In genomic region chr14:105049753-105050550, GRCh38 we compare ENCODE assay signal across 18 cellular contexts. TPM values are rescaled to one million over a fixed set of nuclear protein-coding genes. Genes with fewer than 3 reads are reported as not detected.
A peak's percentile ranks its signal among the peaks of the same experiment; 100 is the strongest.
DNase-seq lines count a peak whose midpoint lies in the region; ATAC-seq, FAIRE-seq and TF ChIP-seq lines count a peak whose summit lies in the region.
"Had no signal": no experiment of that assay in that cellular context is flagged by ENCODE, and none has a peak within 500 bp of the region (broad histone marks: within the 10 kb centered on the region; RNA-seq: fewer than 3 reads in every experiment).

No MANE protein-coding gene starts in this region.

- H3K27me3 ChIP-seq in HepG2 (ENCODE audit: control insufficient read depth in 1 of 2, insufficient read depth in 2 of 2, low read length in 2 of 2) (peaks cover 0 to 13% of the 10 kb centered on the region in 2 experiments; a peak in 2 of 5 replicates), right lobe of liver (no peaks in the 10 kb centered on the region), right atrium auricular region (no peaks in the 10 kb centered on the region)

- TF ChIP-seq RAD21 in HepG2 (CRISPR knock-in tag; IDR thresholded peaks at IDR 0.05): no peak

- H3K36me3 ChIP-seq in HepG2 (replicated peaks in 1 of 2; ENCODE audit: control insufficient read depth in 1 of 2, insufficient read depth in 2 of 2, low read length in 2 of 2) (no peaks in the 10 kb centered on the region), right lobe of liver (no peaks in the 10 kb centered on the region), right atrium auricular region (no peaks in the 10 kb centered on the region)

- no peak for TF ChIP-seq POLR2A in HepG2 (IDR thresholded peaks at IDR 0.05; ENCODE audit: insufficient read depth in 1 of 2, low read depth in 2 of 2, low read length in 2 of 2)
- TF ChIP-seq POLR2A in right lobe of liver (IDR thresholded peaks at IDR 0.05): no peak

- no peak overlapping the region for H3K9ac ChIP-seq in HepG2 (ENCODE audit: insufficient read depth, low read depth, low read length)

- TF ChIP-seq CTCF in HepG2 (CRISPR knock-in tag; IDR thresholded peaks at IDR 0.05): no peak
- TF ChIP-seq CTCF in right lobe of liver (IDR thresholded peaks at IDR 0.05): no peak
- TF ChIP-seq CTCF in right atrium auricular region (IDR thresholded peaks at IDR 0.05): no peak

- ATAC-seq in HepG2 (no peak), right lobe of liver (no peak), HG03442 (IDR thresholded peaks at IDR 0.05; ENCODE audit: unreplicated experiment) (no peak)
- no peak for ATAC-seq in natural killer cell treated with Interleukin-12 subunit alpha and Interleukin-12 subunit beta and Interleukin-15 and Interleukin-18, amount 100 ng/mL, for 72 hours

- no peaks in the 10 kb centered on the region for H3K9me3 Mint-ChIP-seq in natural killer cell treated with Interleukin-12 subunit alpha and Interleukin-12 subunit beta and Interleukin-15 and Interleukin-18, amount 100 ng/mL, for 72 hours
- H3K9me3 Mint-ChIP-seq: HFFc6 had no signal

- no peak overlapping the region for H3K4me3 Mint-ChIP-seq in natural killer cell treated with Interleukin-12 subunit alpha and Interleukin-12 subunit beta and Interleukin-15 and Interleukin-18, amount 100 ng/mL, for 72 hours
- H3K4me3 Mint-ChIP-seq: CD14-positive monocyte, HFFc6 had no signal

- BruUV-seq in HepG2 (replicated peaks; lab: Mats Ljungman, UMichigan): no TSS peak

- no peaks in the 10 kb centered on the region for H4K20me1 ChIP-seq in HepG2 (ENCODE audit: insufficient read depth, low read length)

- H3K4me3 ChIP-seq in HepG2 (replicated peaks in 1 of 3; ENCODE audit: insufficient read depth in 1 of 3, low read depth in 2 of 3, low read length in 3 of 3) (no peak overlapping the region), right lobe of liver (no peak overlapping the region), right atrium auricular region (no peak overlapping the region)

- H3K27ac Mint-ChIP-seq in natural killer cell treated with Interleukin-12 subunit alpha and Interleukin-12 subunit beta and Interleukin-15 and Interleukin-18, amount 100 ng/mL, for 72 hours: no peak overlapping the region
- H3K27ac Mint-ChIP-seq: HFFc6 had no signal

- peaks cover 16 to 18% of the 10 kb centered on the region in 2 donors for H3K4me1 Mint-ChIP-seq in natural killer cell treated with Interleukin-12 subunit alpha and Interleukin-12 subunit beta and Interleukin-15 and Interleukin-18, amount 100 ng/mL, for 72 hours (ENCODE audit: low read depth in 2 of 2)

- no peak overlapping the region for H2AFZ ChIP-seq in HepG2 (ENCODE audit: low read length)

- 77% methylated on average over 13 of the region's 25 CpGs for WGBS in HepG2 (ENCODE audit: low lambda C conversion rate)
- 80% methylated on average over 2 of the region's 25 CpGs for WGBS in right lobe of liver (ENCODE audit: insufficient coverage, low coverage, low lambda C conversion rate, missing lambda C conversion rate)

- FAIRE-seq in HepG2 (lab: Jason Lieb, UNC): no peak
- FAIRE-seq: G401.6, H1 had no signal

- POLR2A ChIA-PET in HepG2 (lab: Yijun Ruan, JAX): no interaction called here

- in situ Hi-C loops in HepG2 (cut with HindIII; ENCODE audit: extremely low pct_ligation_motif_present, low pct_unique_long_range_greater_than_20kb): loop anchor here (5.0 kb wide), 1 partner anchor 78 kb away; no protein-coding TSS in a partner anchor

- CTCF ChIA-PET in HepG2 (lab: Yijun Ruan, JAX; ENCODE audit: low intra/inter-chr PET ratio, low total read pairs): no interaction called here

- no peaks in the 10 kb centered on the region for H3K9me3 ChIP-seq in HepG2 (ENCODE audit: low read length)
- no peaks in the 10 kb centered on the region for H3K9me3 ChIP-seq in right lobe of liver
- H3K9me3 ChIP-seq in right atrium auricular region: no peaks in the 10 kb centered on the region

- DNase-seq in HepG2 (ENCODE audit: low spot score) (no peak), right lobe of liver (no peak), NCI-H2171 (lab: John Stamatoyannopoulos, UW) (peak; percentile 60), islet precursor cell (peak; percentile 50), right atrium auricular region (ENCODE audit: low spot score) (no peak)
- no peak for DNase-seq in natural killer cell treated with Interleukin-12 subunit alpha and Interleukin-12 subunit beta and Interleukin-15 and Interleukin-18, amount 100 ng/mL, for 72 hours (ENCODE audit: low spot score)
- DNase-seq: DMS 273 treated with DMSO at 0.1 percent for 48 hours, DND-41, NCI-H1048, NCI-H1930, NCI-H82, SHP77 treated with DMSO at 0.1 percent for 48 hours had no signal

- intact Hi-C loops in HepG2 (cut with micrococcal nuclease; ENCODE audit: unreplicated experiment) (no loop called here), right lobe of liver (cut with DNase I) (loop anchor here in 1 of 2 donors (10.0 kb wide), 1 partner anchor 1105 kb away; the partner anchor contains the start of gene RD3L)

- H3K27me3 Mint-ChIP-seq in natural killer cell treated with Interleukin-12 subunit alpha and Interleukin-12 subunit beta and Interleukin-15 and Interleukin-18, amount 100 ng/mL, for 72 hours: no peaks in the 10 kb centered on the region

- peaks cover 14% of the 10 kb centered on the region for H3K36me3 Mint-ChIP-seq in natural killer cell treated with Interleukin-12 subunit alpha and Interleukin-12 subunit beta and Interleukin-15 and Interleukin-18, amount 100 ng/mL, for 72 hours

- no peak overlapping the region for H3K4me2 ChIP-seq in HepG2 (ENCODE audit: low read depth, low read length)

- H3K4me1 ChIP-seq in HepG2 (ENCODE audit: insufficient read depth, low read length): no peaks in the 10 kb centered on the region
- H3K4me1 ChIP-seq in right lobe of liver: peaks cover 0 to 2% (median 0%) of the 10 kb centered on the region in 4 donors
- no peaks in the 10 kb centered on the region for H3K4me1 ChIP-seq in right atrium auricular region

- H3K27ac ChIP-seq in HepG2 (ENCODE audit: extremely low read length, insufficient read depth, low read length) (no peak overlapping the region), right lobe of liver (no peak overlapping the region), right atrium auricular region (no peak overlapping the region)

- TF ChIP-seq EP300 in HepG2 (IDR thresholded peaks at IDR 0.05; ENCODE audit: low read depth in 2 of 2, low read length in 2 of 2): no peak
- TF ChIP-seq EP300 in HepG2 (CRISPR knock-in tag; IDR thresholded peaks at IDR 0.05; ENCODE audit: borderline replicate concordance): no peak

- no peaks in the 10 kb centered on the region for H3K79me2 ChIP-seq in HepG2 (ENCODE audit: insufficient read depth, low read length)

RNA-seq across cellular contexts. Expression of gene GPR132, which starts 15.3 kb away (rescaled TPM):
- total RNA-seq in HepG2 (2016; rRNA removed; fragmentation: Illumina TruSeq; extraction: Trizol) (not detected in 2 replicates), right lobe of liver (under 1 TPM; 0.11 to 0.84 (median 0.39) TPM), right atrium auricular region (1 to 10 TPM in 1 of 2 donors, under 1 TPM in 1; 0.67 to 1.2 TPM)
- total RNA-seq in HepG2 (2016; cell fraction: cytosol; rRNA removed; fragmentation: Illumina TruSeq; extraction: Trizol; ENCODE audit: low read depth): not detected in 2 replicates
- total RNA-seq in HepG2 (2016; cell fraction: insoluble cytoplasmic fraction; rRNA removed; fragmentation: Illumina TruSeq; extraction: Trizol): not detected in 2 replicates
- total RNA-seq in HepG2 (2016; cell fraction: membrane; rRNA removed; fragmentation: Illumina TruSeq; extraction: Trizol): not detected in 2 replicates
- total RNA-seq in HepG2 (2016; cell fraction: nucleus; rRNA removed; fragmentation: Illumina TruSeq; extraction: Trizol): not detected in 2 replicates
- not detected in 2 replicates for polyA plus RNA-seq in HepG2 (2011; rRNA removed)
- polyA plus RNA-seq in HepG2 (2011; cell fraction: cytosol; rRNA removed): not detected in 2 replicates
- 0.05 TPM in 1 of 2 replicates, not detected in the other for polyA plus RNA-seq in HepG2 (2011; cell fraction: nucleus; rRNA removed)
- not detected in 2 replicates for polyA plus RNA-seq in HepG2 (2012)
- polyA plus RNA-seq in HepG2 (2016; cell fraction: cytosol; fragmentation: Illumina TruSeq; extraction: Trizol; ENCODE audit: low read depth): not detected in 2 replicates
- not detected in 2 replicates for polyA plus RNA-seq in HepG2 (2016; cell fraction: insoluble cytoplasmic fraction; fragmentation: Illumina TruSeq; extraction: Trizol; ENCODE audit: low read depth)
- not detected in 2 replicates for polyA plus RNA-seq in HepG2 (2016; cell fraction: membrane; fragmentation: Illumina TruSeq; extraction: Trizol; ENCODE audit: low read depth)
- not detected in 2 replicates for polyA plus RNA-seq in HepG2 (2016; cell fraction: nucleus; fragmentation: Illumina TruSeq; extraction: Trizol; ENCODE audit: insufficient read depth, low read depth)
- polyA minus RNA-seq in HepG2 (2011; rRNA and poly(A)+ RNA removed; ENCODE audit: low replicate concordance): 0.09 TPM in 1 of 2 replicates, not detected in the other
- polyA minus RNA-seq in HepG2 (2011; cell fraction: cytosol; rRNA and poly(A)+ RNA removed): not detected in 2 replicates
- not detected in 2 replicates for polyA minus RNA-seq in HepG2 (2011; cell fraction: nucleus; rRNA and poly(A)+ RNA removed)
- 10 to 100 TPM; 80.9 to 88.3 TPM for total RNA-seq in natural killer cell treated with Interleukin-12 subunit alpha and Interleukin-12 subunit beta and Interleukin-15 and Interleukin-18, amount 100 ng/mL, for 72 hours
- total RNA-seq: H1, HT-29 had no signal

RNA-seq across cellular contexts. Expression of gene CDCA4, which starts 29.1 kb away (rescaled TPM):
- total RNA-seq in HepG2 (2016; rRNA removed; fragmentation: Illumina TruSeq; extraction: Trizol) (42.1 and 43.1 TPM in 2 replicates), right lobe of liver (1 to 10 TPM in 5 of 6 experiments, under 1 TPM in 1; 0.90 to 3.5 (median 1.7) TPM), right atrium auricular region (1 to 10 TPM; 3.3 to 5.1 TPM)
- 9.0 and 12.4 TPM in 2 replicates for total RNA-seq in HepG2 (2016; cell fraction: cytosol; rRNA removed; fragmentation: Illumina TruSeq; extraction: Trizol; ENCODE audit: low read depth)
- total RNA-seq in HepG2 (2016; cell fraction: insoluble cytoplasmic fraction; rRNA removed; fragmentation: Illumina TruSeq; extraction: Trizol): 41.3 and 41.8 TPM in 2 replicates
- 34.3 and 35.7 TPM in 2 replicates for total RNA-seq in HepG2 (2016; cell fraction: membrane; rRNA removed; fragmentation: Illumina TruSeq; extraction: Trizol)
- total RNA-seq in HepG2 (2016; cell fraction: nucleus; rRNA removed; fragmentation: Illumina TruSeq; extraction: Trizol): 19.4 and 21.5 TPM in 2 replicates
- polyA plus RNA-seq in HepG2 (2011; rRNA removed): 17.7 and 19.7 TPM in 2 replicates
- 13.7 and 20.7 TPM in 2 replicates for polyA plus RNA-seq in HepG2 (2011; cell fraction: cytosol; rRNA removed)
- polyA plus RNA-seq in HepG2 (2011; cell fraction: nucleus; rRNA removed): 8.9 and 10.9 TPM in 2 replicates
- 11.9 and 18.4 TPM in 2 replicates for polyA plus RNA-seq in HepG2 (2012)
- 7.6 and 8.1 TPM in 2 replicates for polyA plus RNA-seq in HepG2 (2016; cell fraction: cytosol; fragmentation: Illumina TruSeq; extraction: Trizol; ENCODE audit: low read depth)
- 44.8 and 50.0 TPM in 2 replicates for polyA plus RNA-seq in HepG2 (2016; cell fraction: insoluble cytoplasmic fraction; fragmentation: Illumina TruSeq; extraction: Trizol; ENCODE audit: low read depth)
- 24.5 and 25.1 TPM in 2 replicates for polyA plus RNA-seq in HepG2 (2016; cell fraction: membrane; fragmentation: Illumina TruSeq; extraction: Trizol; ENCODE audit: low read depth)
- polyA plus RNA-seq in HepG2 (2016; cell fraction: nucleus; fragmentation: Illumina TruSeq; extraction: Trizol; ENCODE audit: insufficient read depth, low read depth): 33.7 and 34.8 TPM in 2 replicates
- polyA minus RNA-seq in HepG2 (2011; rRNA and poly(A)+ RNA removed; ENCODE audit: low replicate concordance): 30.0 and 31.4 TPM in 2 replicates
- polyA minus RNA-seq in HepG2 (2011; cell fraction: cytosol; rRNA and poly(A)+ RNA removed): 11.2 and 15.5 TPM in 2 replicates
- 6.6 and 8.0 TPM in 2 replicates for polyA minus RNA-seq in HepG2 (2011; cell fraction: nucleus; rRNA and poly(A)+ RNA removed)
- 10 to 100 TPM; 39.9 to 71.5 TPM for total RNA-seq in natural killer cell treated with Interleukin-12 subunit alpha and Interleukin-12 subunit beta and Interleukin-15 and Interleukin-18, amount 100 ng/mL, for 72 hours

Comparison
In these comparisons a context has a peak if more than half of its experiments do, and no peak if none do; other contexts are left out.
1. DNase-seq: peak in NCI-H2171 (single experiment) and islet precursor cell (single experiment); none in HepG2 (single experiment), right lobe of liver (0 of 3), right atrium auricular region (single experiment) and natural killer cell treated with Interleukin-12 subunit alpha and Interleukin-12 subunit beta and Interleukin-15 and Interleukin-18, amount 100 ng/mL, for 72 hours (single experiment).
2. RNA of gene GPR132, which starts 15.3 kb away (total RNA-seq): 80.9 to 88.3 TPM in natural killer cell treated with Interleukin-12 subunit alpha and Interleukin-12 subunit beta and Interleukin-15 and Interleukin-18, amount 100 ng/mL, for 72 hours; 0.67 to 1.2 TPM in right atrium auricular region, 0.11 to 0.84 TPM in right lobe of liver and not detected in HepG2; every median in the first group is over 10 times any median in the second.